8 cellular contexts compared by ENCODE assay signal in the genomic region with DNA sequence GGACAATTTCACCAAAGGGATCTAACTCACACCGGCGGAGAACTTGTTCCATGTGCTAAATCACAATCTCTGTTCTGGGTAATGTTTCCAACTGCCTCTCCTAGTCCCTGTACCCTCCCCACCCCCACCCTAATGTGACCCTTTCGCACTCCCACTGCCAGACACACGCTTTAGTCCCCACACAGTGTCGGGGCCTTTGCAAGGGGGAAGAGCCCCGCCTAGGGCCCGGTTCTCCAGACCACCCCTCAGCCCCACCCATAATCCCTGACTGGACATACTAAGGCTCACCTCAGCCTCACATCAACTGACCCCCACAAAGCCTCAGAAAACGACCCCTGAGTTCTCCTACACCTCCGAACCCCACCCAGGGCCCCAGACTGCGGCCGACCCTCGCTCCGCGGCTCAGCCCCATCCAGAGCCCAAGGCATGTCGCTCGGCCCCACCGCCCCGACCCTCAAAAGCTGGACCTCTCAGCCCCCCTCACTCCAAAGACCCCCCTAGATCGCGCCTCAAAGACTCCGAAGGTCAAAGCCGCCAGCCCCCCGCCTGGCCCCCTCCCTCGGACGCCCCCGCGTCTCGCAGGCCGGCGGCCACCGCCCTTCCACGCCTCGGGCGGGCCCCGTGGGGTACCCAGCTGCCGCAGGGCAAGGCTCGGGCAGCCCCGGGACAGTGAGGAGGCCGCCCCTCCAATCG.
DNase-seq lines count a peak whose midpoint lies in the region; ATAC-seq and TF ChIP-seq lines count a peak whose summit lies in the region.

No MANE protein-coding gene starts in this region.

- peaks cover 23% of the 10 kb centered on the region for H3K4me1 ChIP-seq in stomach smooth muscle (ENCODE audit: control insufficient read depth, insufficient read depth, low read length)

- ATAC-seq in HG02798 (IDR thresholded peaks at IDR 0.05; ENCODE audit: poor library complexity, unreplicated experiment): peak; percentile 25
- peak; percentile 2 for ATAC-seq in left lobe of liver

- H3K9me3 ChIP-seq in stomach smooth muscle (ENCODE audit: control insufficient read depth in 2 of 2, low read length in 2 of 2): no peaks in the 10 kb centered on the region

- H3K9ac ChIP-seq in stomach smooth muscle (ENCODE audit: low read length in 2 of 2): peak overlapping the region; percentile 96 to 97

- DNase-seq in activated effector memory CD4-positive, alpha-beta T cell treated with anti-CD3 and anti-CD28 coated beads, Interleukin-2, amount 50 U/mL, for 16 hours: peak; percentile 63
- no peak for DNase-seq in activated effector memory CD4-positive, alpha-beta T cell treated with Interleukin-2 at 50 U/mL for 16 hours
- DNase-seq in RWPE1 (ENCODE audit: low spot score) (no peak), caudate nucleus (lab: John Stamatoyannopoulos, UW) (peak in 30 of 61 donors; percentile 3 to 62 (median 26)), left lobe of liver (ENCODE audit: low spot score) (no peak), HCEC 1CT (no peak)

- H3K36me3 ChIP-seq in stomach smooth muscle (ENCODE audit: control insufficient read depth in 2 of 2, insufficient read depth in 2 of 2, low read length in 2 of 2): no peaks in the 10 kb centered on the region

- POLR2A ChIA-PET in RWPE1 (lab: Yijun Ruan, JAX; ENCODE audit: low non-redundant PET): interaction anchor here (0.8 kb wide), 2 partner anchors 11 to 1836 kb away, joined by 3 read pairs; no protein-coding TSS in a partner anchor

- peak overlapping the region; percentile 95 for H3K27ac ChIP-seq in RWPE1
- H3K27ac ChIP-seq in caudate nucleus (ENCODE audit: low read depth, low read length): peak overlapping the region; percentile 98
- peak overlapping the region; percentile 93 for H3K27ac ChIP-seq in stomach smooth muscle (ENCODE audit: low read length)

- no peaks in the 10 kb centered on the region for H3K27me3 ChIP-seq in stomach smooth muscle (ENCODE audit: control insufficient read depth in 1 of 2, insufficient read depth in 2 of 2, low read length in 2 of 2)

- no peak for TF ChIP-seq CTCF in RWPE1 (conservative IDR thresholded peaks at IDR 0.05; ENCODE audit: low read depth)

- CTCF ChIA-PET in RWPE1 (lab: Yijun Ruan, JAX): no interaction called here

- peak overlapping the region; percentile 93 to 94 for H3K4me3 ChIP-seq in stomach smooth muscle (ENCODE audit: low read length in 2 of 2)
